ENCODE assay signal across 1 cellular context in the genomic region with DNA sequence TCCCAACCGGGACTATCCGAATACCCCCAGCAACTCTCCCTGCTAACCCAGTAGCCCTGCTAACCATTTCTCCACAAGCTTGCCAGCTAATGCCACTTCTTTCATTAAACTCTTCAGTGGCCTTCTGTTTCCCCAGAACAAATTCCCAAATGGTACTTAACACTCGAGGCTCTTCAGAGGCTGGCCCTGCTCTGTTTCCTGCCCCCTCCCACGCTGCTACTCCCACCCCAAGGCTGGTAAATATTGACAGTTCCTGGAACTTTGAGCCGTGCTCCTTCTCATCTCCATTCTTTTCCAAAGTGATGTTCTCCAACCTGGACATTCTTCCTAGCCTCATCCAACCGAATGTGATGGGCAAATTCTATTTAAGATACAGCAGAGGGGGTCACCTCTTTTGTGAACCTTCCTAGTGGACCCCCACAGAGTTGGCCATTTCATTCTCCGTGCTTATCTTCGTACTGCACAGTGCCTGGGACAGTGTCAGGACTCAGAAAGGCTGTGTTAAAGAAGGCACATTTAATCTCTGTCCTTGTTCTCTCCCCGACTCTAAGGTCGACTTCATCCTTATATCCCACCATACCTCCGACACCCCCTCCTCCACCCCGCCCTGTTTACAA.
TF ChIP-seq lines count a peak whose summit lies in the region.

No MANE protein-coding gene starts in this region.

TF ChIP-seq in K562, 482 proteins besides CTCF, POLR2A, EP300 and RAD21 (continued from another document):
- no peak for TF ChIP-seq MAFK (IDR thresholded peaks at IDR 0.05; ENCODE audit: low read length)
- no peak for TF ChIP-seq MAFF (IDR thresholded peaks at IDR 0.05; ENCODE audit: low read length)
- TF ChIP-seq ZC3H4 (CRISPR knock-in tag; IDR thresholded peaks at IDR 0.05; ENCODE audit: borderline replicate concordance), result no peak
- no peak for TF ChIP-seq ZBTB43 (CRISPR knock-in tag; IDR thresholded peaks at IDR 0.05)
- TF ChIP-seq CBFA2T3 (IDR thresholded peaks at IDR 0.05), result 0 out of 2 replicates have a peak, but pooled peaks have one; percentile 26
- TF ChIP-seq MTA1 (IDR thresholded peaks at IDR 0.05; ENCODE audit: borderline replicate concordance), result no peak
- no peak for TF ChIP-seq HINFP (tag; conservative IDR thresholded peaks at IDR 0.05; ENCODE audit: low read depth)
- peak; percentile 54; the same call in 1 of the 2 replicates for TF ChIP-seq DPF2 (IDR thresholded peaks at IDR 0.05)
- TF ChIP-seq ZNF134 (CRISPR knock-in tag; conservative IDR thresholded peaks at IDR 0.05), result no peak
- peak; percentile 75 for TF ChIP-seq EGR1 (conservative IDR thresholded peaks at IDR 0.05)
- TF ChIP-seq ZNF785 (CRISPR knock-in tag; IDR thresholded peaks at IDR 0.05), result no peak
- TF ChIP-seq ZNF592 (IDR thresholded peaks at IDR 0.05), result 0 out of 2 replicates have a peak, but pooled peaks have one; percentile 39
- TF ChIP-seq, protein P1, sequence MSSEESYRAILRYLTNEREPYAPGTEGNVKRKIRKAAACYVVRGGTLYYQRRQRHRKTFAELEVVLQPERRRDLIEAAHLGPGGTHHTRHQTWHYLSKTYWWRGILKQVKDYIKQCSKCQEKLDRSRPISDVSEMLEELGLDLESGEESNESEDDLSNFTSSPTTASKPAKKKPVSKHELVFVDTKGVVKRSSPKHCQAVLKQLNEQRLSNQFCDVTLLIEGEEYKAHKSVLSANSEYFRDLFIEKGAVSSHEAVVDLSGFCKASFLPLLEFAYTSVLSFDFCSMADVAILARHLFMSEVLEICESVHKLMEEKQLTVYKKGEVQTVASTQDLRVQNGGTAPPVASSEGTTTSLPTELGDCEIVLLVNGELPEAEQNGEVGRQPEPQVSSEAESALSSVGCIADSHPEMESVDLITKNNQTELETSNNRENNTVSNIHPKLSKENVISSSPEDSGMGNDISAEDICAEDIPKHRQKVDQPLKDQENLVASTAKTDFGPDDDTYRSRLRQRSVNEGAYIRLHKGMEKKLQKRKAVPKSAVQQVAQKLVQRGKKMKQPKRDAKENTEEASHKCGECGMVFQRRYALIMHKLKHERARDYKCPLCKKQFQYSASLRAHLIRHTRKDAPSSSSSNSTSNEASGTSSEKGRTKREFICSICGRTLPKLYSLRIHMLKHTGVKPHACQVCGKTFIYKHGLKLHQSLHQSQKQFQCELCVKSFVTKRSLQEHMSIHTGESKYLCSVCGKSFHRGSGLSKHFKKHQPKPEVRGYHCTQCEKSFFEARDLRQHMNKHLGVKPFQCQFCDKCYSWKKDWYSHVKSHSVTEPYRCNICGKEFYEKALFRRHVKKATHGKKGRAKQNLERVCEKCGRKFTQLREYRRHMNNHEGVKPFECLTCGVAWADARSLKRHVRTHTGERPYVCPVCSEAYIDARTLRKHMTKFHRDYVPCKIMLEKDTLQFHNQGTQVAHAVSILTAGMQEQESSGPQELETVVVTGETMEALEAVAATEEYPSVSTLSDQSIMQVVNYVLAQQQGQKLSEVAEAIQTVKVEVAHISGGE (CRISPR knock-in tag; IDR thresholded peaks at IDR 0.05), result no peak
- no peak for TF ChIP-seq ZNF253 (CRISPR knock-in tag; conservative IDR thresholded peaks at IDR 0.05)
- TF ChIP-seq U2AF2 (optimal IDR thresholded peaks at IDR 0.05; ENCODE audit: low read depth, low read length), result no peak
- peak; percentile 46 for TF ChIP-seq ARID1B (IDR thresholded peaks at IDR 0.05)
- TF ChIP-seq EHMT2 (IDR thresholded peaks at IDR 0.05), result no peak
- no peak for TF ChIP-seq ZBTB26 (CRISPR knock-in tag; IDR thresholded peaks at IDR 0.05)
- TF ChIP-seq, protein P2, sequence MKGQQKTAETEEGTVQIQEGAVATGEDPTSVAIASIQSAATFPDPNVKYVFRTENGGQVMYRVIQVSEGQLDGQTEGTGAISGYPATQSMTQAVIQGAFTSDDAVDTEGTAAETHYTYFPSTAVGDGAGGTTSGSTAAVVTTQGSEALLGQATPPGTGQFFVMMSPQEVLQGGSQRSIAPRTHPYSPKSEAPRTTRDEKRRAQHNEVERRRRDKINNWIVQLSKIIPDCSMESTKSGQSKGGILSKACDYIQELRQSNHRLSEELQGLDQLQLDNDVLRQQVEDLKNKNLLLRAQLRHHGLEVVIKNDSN (CRISPR knock-in tag; IDR thresholded peaks at IDR 0.05), result no peak
- TF ChIP-seq GTF2F1 (IDR thresholded peaks at IDR 0.05; ENCODE audit: low read depth, low read length), result no peak
- TF ChIP-seq, protein P3, sequence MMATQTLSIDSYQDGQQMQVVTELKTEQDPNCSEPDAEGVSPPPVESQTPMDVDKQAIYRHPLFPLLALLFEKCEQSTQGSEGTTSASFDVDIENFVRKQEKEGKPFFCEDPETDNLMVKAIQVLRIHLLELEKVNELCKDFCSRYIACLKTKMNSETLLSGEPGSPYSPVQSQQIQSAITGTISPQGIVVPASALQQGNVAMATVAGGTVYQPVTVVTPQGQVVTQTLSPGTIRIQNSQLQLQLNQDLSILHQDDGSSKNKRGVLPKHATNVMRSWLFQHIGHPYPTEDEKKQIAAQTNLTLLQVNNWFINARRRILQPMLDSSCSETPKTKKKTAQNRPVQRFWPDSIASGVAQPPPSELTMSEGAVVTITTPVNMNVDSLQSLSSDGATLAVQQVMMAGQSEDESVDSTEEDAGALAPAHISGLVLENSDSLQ (IDR thresholded peaks at IDR 0.05), result no peak
- TF ChIP-seq ZNF518B (CRISPR knock-in tag; IDR thresholded peaks at IDR 0.05), result no peak
- TF ChIP-seq SIN3A (IDR thresholded peaks at IDR 0.05; ENCODE audit: borderline replicate concordance in 2 of 2, control insufficient read depth in 1 of 2, low read depth in 2 of 2, low read length in 2 of 2), result no peak
